In the genomic region with DNA sequence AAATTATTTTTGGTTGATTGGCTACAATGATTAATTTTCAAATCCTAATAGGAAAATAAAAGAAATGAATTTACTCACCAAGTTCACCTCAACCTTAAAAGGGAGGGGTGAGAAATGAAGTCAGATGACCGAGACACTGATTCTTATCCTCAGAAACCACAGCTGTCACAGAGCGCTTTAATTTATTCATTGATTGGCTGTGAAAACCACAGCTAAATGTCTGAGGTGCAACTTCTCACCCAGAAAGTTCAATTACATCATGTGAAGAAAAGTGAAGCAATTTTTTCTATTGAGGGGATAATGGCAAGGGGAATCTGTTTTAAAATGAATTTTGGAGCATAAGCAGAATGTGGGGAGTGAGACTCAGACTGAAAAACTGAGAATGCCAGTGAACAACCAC, we compare ENCODE assay signal across 15 cellular contexts.
A peak's percentile ranks its signal among the peaks of the same experiment; 100 is the strongest.
DNase-seq lines count a peak whose midpoint lies in the region; ATAC-seq and TF ChIP-seq lines count a peak whose summit lies in the region.
"Had no signal": no experiment of that assay in that cellular context is flagged by ENCODE, and none has a peak within 500 bp of the region (broad histone marks: within the 10 kb centered on the region; RNA-seq: fewer than 3 reads in every experiment).

No MANE protein-coding gene starts in this region.

- H3K4me3 ChIP-seq in adipocyte (ENCODE audit: low read length) (peak overlapping the region; percentile 58), neuronal stem cell (ENCODE audit: low read length in 2 of 2) (no peak overlapping the region), prostate gland (no peak overlapping the region)
- H3K4me3 ChIP-seq: ovary, thoracic aorta had no signal

- TF ChIP-seq CTCF in prostate gland (IDR thresholded peaks at IDR 0.05) = no peak

- ATAC-seq in GM18907 (IDR thresholded peaks at IDR 0.05; ENCODE audit: unreplicated experiment) (peak; percentile 64), HG02938 (IDR thresholded peaks at IDR 0.05; ENCODE audit: unreplicated experiment) (peak; percentile 72), Right ventricle myocardium superior (ENCODE audit: poor library complexity) (no peak)
- no peak for ATAC-seq in stimulated activated memory B cell treated with anti-CD40 and anti-IgM and Interleukin-4, amounts not matched to agents 10 μg/mL and 1 μg/mL and 100 μg/mL, for 72 hours
- ATAC-seq: left colon had no signal

- no peaks in the 10 kb centered on the region for H3K36me3 ChIP-seq in adipocyte (ENCODE audit: control insufficient read depth, insufficient read depth, low read length, severe bottlenecking)
- H3K36me3 ChIP-seq in neuronal stem cell (replicated peaks in 1 of 2; ENCODE audit: control insufficient read depth in 2 of 2, insufficient read depth in 2 of 2, low read length in 2 of 2) = no peaks in the 10 kb centered on the region
- no peaks in the 10 kb centered on the region for H3K36me3 ChIP-seq in prostate gland
- H3K36me3 ChIP-seq: ovary, thoracic aorta had no signal

- H3K4me1 Mint-ChIP-seq in stimulated activated memory B cell treated with anti-CD40 and anti-IgM and Interleukin-4, amounts not matched to agents 10 μg/mL and 1 μg/mL and 100 μg/mL, for 72 hours = no peaks in the 10 kb centered on the region

- H3K4me3 Mint-ChIP-seq in stimulated activated memory B cell treated with anti-CD40 and anti-IgM and Interleukin-4, amounts not matched to agents 10 μg/mL and 1 μg/mL and 100 μg/mL, for 72 hours = no peak overlapping the region

- H2BK12ac ChIP-seq in neuronal stem cell (ENCODE audit: low read length) = no peak overlapping the region

- H2AK5ac ChIP-seq in neuronal stem cell (ENCODE audit: low read depth, low read length) = no peak overlapping the region

- no peak overlapping the region for H4K8ac ChIP-seq in neuronal stem cell (ENCODE audit: low read depth, low read length)

- DNase-seq in adipocyte (ENCODE audit: low read depth) = no peak
- no peak for DNase-seq in neuronal stem cell (ENCODE audit: low spot score)
- DNase-seq in SHP77 (lab: John Stamatoyannopoulos, UW) = no peak
- DNase-seq in prostate gland (ENCODE audit: low spot score) = no peak
- DNase-seq in Right ventricle myocardium superior = no peak
- DNase-seq: Caco-2; cerebellar nuclear complex; left colon; ovary; stimulated activated CD4-positive, alpha-beta T cell treated with anti-CD3 and anti-CD28 coated beads, Interleukin-4, amount 100 ng/mL, for 24 hours; T-helper 9 cell had no signal

- H2BK15ac ChIP-seq in neuronal stem cell (ENCODE audit: low read length) = no peak overlapping the region

- no CpG with 5 or more reads among the region's 2 CpGs for WGBS in neuronal stem cell (ENCODE audit: extremely low coverage in 2 of 2, insufficient read length in 2 of 2, insufficient replicate concordance in 1 of 2), 2 donors
- 72% methylated on average over 2 of the region's 2 CpGs for WGBS in prostate gland

- no peak overlapping the region for H3K18ac ChIP-seq in neuronal stem cell (ENCODE audit: low read length)

- no peak overlapping the region for H4K91ac ChIP-seq in neuronal stem cell (ENCODE audit: low read depth, low read length, poor library complexity)

- H3K27me3 Mint-ChIP-seq in stimulated activated memory B cell treated with anti-CD40 and anti-IgM and Interleukin-4, amounts not matched to agents 10 μg/mL and 1 μg/mL and 100 μg/mL, for 72 hours = peaks cover 10% of the 10 kb centered on the region

- H3K23ac ChIP-seq in neuronal stem cell (ENCODE audit: low read depth, low read length, poor library complexity) = no peak overlapping the region

- H3K9me3 Mint-ChIP-seq in stimulated activated memory B cell treated with anti-CD40 and anti-IgM and Interleukin-4, amounts not matched to agents 10 μg/mL and 1 μg/mL and 100 μg/mL, for 72 hours = peaks cover 6% of the 10 kb centered on the region

- no peak overlapping the region for H2BK5ac ChIP-seq in neuronal stem cell (ENCODE audit: low read length)

- H2BK120ac ChIP-seq in neuronal stem cell (ENCODE audit: low read depth, low read length) = no peak overlapping the region

- no peak overlapping the region for H3K4me2 ChIP-seq in neuronal stem cell (ENCODE audit: insufficient read depth, low read length, poor library complexity, severe bottlenecking)

- H3K79me1 ChIP-seq in neuronal stem cell (ENCODE audit: low read depth, low read length) = no peaks in the 10 kb centered on the region

- no peaks in the 10 kb centered on the region for H3K27me3 ChIP-seq in adipocyte (replicated peaks; ENCODE audit: control insufficient read depth, insufficient read depth, low read length)
- H3K27me3 ChIP-seq in neuronal stem cell (ENCODE audit: control insufficient read depth in 3 of 3, insufficient read depth in 3 of 3, low read depth in 1 of 3, low read length in 3 of 3) = no peaks in the 10 kb centered on the region
- H3K27me3 ChIP-seq in prostate gland (replicated peaks; ENCODE audit: insufficient read depth) = no peaks in the 10 kb centered on the region
- H3K27me3 ChIP-seq: ovary had no signal

- H3K4me1 ChIP-seq in adipocyte (ENCODE audit: control insufficient read depth, insufficient read depth, low read length) (peaks cover 19% of the 10 kb centered on the region), neuronal stem cell (ENCODE audit: control insufficient read depth in 2 of 2, insufficient read depth in 1 of 2, low read depth in 1 of 2, low read length in 2 of 2) (peaks cover 6 to 17% of the 10 kb centered on the region in 2 donors), prostate gland (replicated peaks) (no peaks in the 10 kb centered on the region)
- H3K4me1 ChIP-seq: Caco-2 had no signal

- peak overlapping the region; percentile 31 for H3K9ac ChIP-seq in adipocyte (ENCODE audit: low read length)
- H3K9ac ChIP-seq in neuronal stem cell (ENCODE audit: low read depth, low read length, poor library complexity) = no peak overlapping the region

- H3K36me3 Mint-ChIP-seq in stimulated activated memory B cell treated with anti-CD40 and anti-IgM and Interleukin-4, amounts not matched to agents 10 μg/mL and 1 μg/mL and 100 μg/mL, for 72 hours = no peaks in the 10 kb centered on the region

- TF ChIP-seq POLR2A in prostate gland (IDR thresholded peaks at IDR 0.05) = no peak

- H2AFZ ChIP-seq in neuronal stem cell (ENCODE audit: low read length) = peak overlapping the region; percentile 73

- H3K27ac ChIP-seq in neuronal stem cell (replicated peaks; ENCODE audit: low read length) = no peak overlapping the region
- no peak overlapping the region for H3K27ac ChIP-seq in prostate gland
- H3K27ac ChIP-seq: ovary, thoracic aorta had no signal

- intact Hi-C loops in prostate gland (cut with DNase I) = no loop called here
- intact Hi-C loops in Right ventricle myocardium superior (cut with DNase I) = no loop called here

- no peak overlapping the region for H3K14ac ChIP-seq in neuronal stem cell (ENCODE audit: low read length)

- H3K9me3 ChIP-seq in adipocyte (ENCODE audit: control insufficient read depth, low read length) (no peaks in the 10 kb centered on the region), neuronal stem cell (replicated peaks in 1 of 2; ENCODE audit: control insufficient read depth in 2 of 2, insufficient read depth in 1 of 2, low read depth in 1 of 2, low read length in 2 of 2) (no peaks in the 10 kb centered on the region), prostate gland (no peaks in the 10 kb centered on the region)
- H3K9me3 ChIP-seq: Caco-2, ovary, thoracic aorta had no signal

- no peak overlapping the region for H3K27ac Mint-ChIP-seq in stimulated activated memory B cell treated with anti-CD40 and anti-IgM and Interleukin-4, amounts not matched to agents 10 μg/mL and 1 μg/mL and 100 μg/mL, for 72 hours

- no peak overlapping the region for H3K4ac ChIP-seq in neuronal stem cell (ENCODE audit: low read length)

Comparison
In these comparisons a context has a peak if more than half of its experiments do, and no peak if none do; other contexts are left out.
1. ATAC-seq: peak in GM18907 (single experiment) and HG02938 (single experiment); none in stimulated activated memory B cell treated with anti-CD40 and anti-IgM and Interleukin-4, amounts not matched to agents 10 μg/mL and 1 μg/mL and 100 μg/mL, for 72 hours (single experiment) and Right ventricle myocardium superior (single experiment).